In genomic region chr11:132177106-132177505, GRCh38 we compare ENCODE assay signal across 12 cellular contexts.
DNase-seq lines count a peak whose midpoint lies in the region; ATAC-seq and TF ChIP-seq lines count a peak whose summit lies in the region.
"Had no signal": no experiment of that assay in that cellular context is flagged by ENCODE, and none has a peak within 500 bp of the region (broad histone marks: within the 10 kb centered on the region; RNA-seq: fewer than 3 reads in every experiment).

No MANE protein-coding gene starts in this region.

- no peaks in the 10 kb centered on the region for H3K9me3 Mint-ChIP-seq in stimulated activated effector memory CD8-positive, alpha-beta T cell treated with anti-CD3 and anti-CD28 coated beads, Interleukin-12 subunit alpha, Interleukin-12 subunit beta, amount 100 ng/mL, for 72 hours

- no peaks in the 10 kb centered on the region for H3K4me1 Mint-ChIP-seq in stimulated activated effector memory CD8-positive, alpha-beta T cell treated with anti-CD3 and anti-CD28 coated beads, Interleukin-12 subunit alpha, Interleukin-12 subunit beta, amount 100 ng/mL, for 72 hours

- H3K4me3 ChIP-seq in choroid plexus epithelial cell (ENCODE audit: low read depth, low read length), result no peak overlapping the region

- ATAC-seq in stimulated activated effector memory CD8-positive, alpha-beta T cell treated with anti-CD3 and anti-CD28 coated beads, Interleukin-12 subunit alpha, Interleukin-12 subunit beta, amount 100 ng/mL, for 72 hours, result no peak

- no peak overlapping the region for H3K4me3 Mint-ChIP-seq in stimulated activated effector memory CD8-positive, alpha-beta T cell treated with anti-CD3 and anti-CD28 coated beads, Interleukin-12 subunit alpha, Interleukin-12 subunit beta, amount 100 ng/mL, for 72 hours

- no peak overlapping the region for H3K27ac Mint-ChIP-seq in stimulated activated effector memory CD8-positive, alpha-beta T cell treated with anti-CD3 and anti-CD28 coated beads, Interleukin-12 subunit alpha, Interleukin-12 subunit beta, amount 100 ng/mL, for 72 hours

- peak; percentile 69 for DNase-seq in EH (ENCODE audit: low read depth)
- peak; percentile 24 for DNase-seq in NCI-H460 (ENCODE audit: extremely low read depth, low read depth)
- peak; percentile 78 for DNase-seq in choroid plexus epithelial cell (ENCODE audit: low read depth)
- peak; percentile 14 for DNase-seq in medulla oblongata (ENCODE audit: extremely low spot score)
- no peak for DNase-seq in CD1c-positive myeloid dendritic cell (ENCODE audit: extremely low spot score)
- no peak for DNase-seq in HK-2 (ENCODE audit: unreplicated experiment)
- no peak for DNase-seq in stimulated activated CD4-positive, alpha-beta T cell treated with anti-CD3 and anti-CD28 coated beads, Interleukin-15, amount 100 ng/mL, for 24 hours
- no peak for DNase-seq in stimulated activated effector memory CD8-positive, alpha-beta T cell treated with anti-CD3 and anti-CD28 coated beads, Interleukin-12 subunit alpha, Interleukin-12 subunit beta, amount 100 ng/mL, for 72 hours (ENCODE audit: low spot score in 2 of 2)
- DNase-seq: COR-L47; NCI-H446 treated with DMSO at 0.1 percent for 48 hours; stimulated activated CD4-positive, alpha-beta T cell treated with anti-CD3 and anti-CD28 coated beads, Interleukin-2, amount 100 ng/mL, for 48 hours; T-helper 9 cell had no signal

- H3K36me3 Mint-ChIP-seq in stimulated activated effector memory CD8-positive, alpha-beta T cell treated with anti-CD3 and anti-CD28 coated beads, Interleukin-12 subunit alpha, Interleukin-12 subunit beta, amount 100 ng/mL, for 72 hours, result no peaks in the 10 kb centered on the region

- no peak for TF ChIP-seq CTCF in choroid plexus epithelial cell (conservative IDR thresholded peaks at IDR 0.05; ENCODE audit: low read depth, low read length)

Comparison
In these comparisons a context has a peak if more than half of its experiments do, and no peak if none do; other contexts are left out.
1. DNase-seq: peak in EH (single experiment), NCI-H460 (single experiment), choroid plexus epithelial cell (single experiment) and medulla oblongata (single experiment); none in CD1c-positive myeloid dendritic cell (single experiment), HK-2 (single experiment), stimulated activated CD4-positive, alpha-beta T cell treated with anti-CD3 and anti-CD28 coated beads, Interleukin-15, amount 100 ng/mL, for 24 hours (single experiment) and stimulated activated effector memory CD8-positive, alpha-beta T cell treated with anti-CD3 and anti-CD28 coated beads, Interleukin-12 subunit alpha, Interleukin-12 subunit beta, amount 100 ng/mL, for 72 hours (0 of 2).